Comparison of ENCODE assay signal across 15 cellular contexts in the genomic region with DNA sequence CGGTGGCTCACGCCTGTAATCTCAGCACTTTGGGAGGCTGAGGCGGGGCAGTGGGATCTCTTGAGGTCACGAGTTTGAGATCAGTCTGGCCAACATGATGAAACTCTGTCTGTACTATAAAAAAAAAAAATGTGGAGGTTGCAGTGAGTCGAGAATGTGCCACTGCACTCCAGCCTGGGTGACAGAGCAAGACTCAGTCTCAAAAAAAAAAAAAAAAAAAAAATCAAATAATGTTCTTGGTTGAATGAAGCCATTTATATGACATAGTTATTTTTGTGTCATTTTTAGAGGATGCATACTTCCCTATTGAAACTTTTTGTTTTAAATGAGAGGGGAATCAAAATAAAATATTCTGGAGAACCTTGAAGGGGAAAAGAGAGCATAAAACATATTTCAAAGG. TPM values are rescaled to one million over a fixed set of nuclear protein-coding genes. Genes with fewer than 3 reads are reported as not detected.
DNase-seq lines count a peak whose midpoint lies in the region; ATAC-seq, FAIRE-seq and TF ChIP-seq lines count a peak whose summit lies in the region.
"Had no signal": no experiment of that assay in that cellular context is flagged by ENCODE, and none has a peak within 500 bp of the region (broad histone marks: within the 10 kb centered on the region; RNA-seq: fewer than 3 reads in every experiment).

No MANE protein-coding gene starts in this region.

- RAD21 ChIA-PET in GM12878 (lab: Charles Lee; ENCODE audit: unreplicated experiment), result interaction anchor here (2.0 to 2.8 kb wide), 2 partner anchors 29 to 34 kb away, joined by 7 to 20 read pairs; a partner anchor contains a TSS

- CTCF ChIA-PET in GM12878 (lab: Yijun Ruan, JAX), result no interaction called here

- H3K4me2 ChIP-seq in OCI-LY3 (ENCODE audit: low read length), result 0 out of 2 replicates have a peak overlapping the region, but pooled peaks have one; percentile 41
- peak overlapping the region; percentile 69; the same call in 1 of the 2 replicates for H3K4me2 ChIP-seq in GM12878 (ENCODE audit: control insufficient read depth, insufficient read depth)

- POLR2A ChIA-PET in GM12878 (lab: Charles Lee), result interaction anchor here (3.4 kb wide), 1 partner anchor 34 kb away, joined by 19 read pairs; a partner anchor contains a TSS

- no peak for DNase-seq in activated T-cell treated with anti-CD3 and anti-CD28 coated beads, Interleukin-2, amount 50 U/mL, for 4 hours
- no peak for DNase-seq in activated T-cell treated with anti-CD3 and anti-CD28 coated beads, Interleukin-2, amount 50 U/mL, for 1 hour
- DNase-seq in GM12878 (ENCODE audit: low read depth, low spot score) (no peak), nephron progenitor cell (no peak), SKM-1 (lab: John Stamatoyannopoulos, UW; ENCODE audit: unreplicated experiment) (no peak), Kasumi-1 (lab: John Stamatoyannopoulos, UW) (no peak)
- no peak for DNase-seq in stimulated activated effector memory CD8-positive, alpha-beta T cell treated with anti-CD3 and anti-CD28 coated beads, Interleukin-12 subunit alpha, Interleukin-12 subunit beta, amount 100 ng/mL, for 72 hours (ENCODE audit: low spot score in 2 of 2)
- DNase-seq: cerebellar nuclear complex, foreskin fibroblast, NCI-H2107, NCI-H748 treated with DMSO at 0.1 percent for 48 hours, transverse colon had no signal

- no peak for TF ChIP-seq EP300 in GM12878 (IDR thresholded peaks at IDR 0.05; ENCODE audit: borderline replicate concordance in 1 of 2, control insufficient read depth in 1 of 2, low read depth in 2 of 2, low read length in 2 of 2)

- WGBS in GM12878 (ENCODE audit: insufficient coverage, insufficient replicate concordance, low lambda C conversion rate, missing lambda C conversion rate), result 71% methylated on average over 5 of the region's 5 CpGs

- ATAC-seq in activated T-cell treated with anti-CD3 and anti-CD28 coated beads, Interleukin-2, amount 50 U/mL, for 4 hours, result no peak
- ATAC-seq in GM12878, result no peak
- no peak for ATAC-seq in stimulated activated effector memory CD8-positive, alpha-beta T cell treated with anti-CD3 and anti-CD28 coated beads, Interleukin-12 subunit alpha, Interleukin-12 subunit beta, amount 100 ng/mL, for 72 hours

- H3K4me3 ChIP-seq in OCI-LY3 (ENCODE audit: low read length), result no peak overlapping the region
- H3K4me3 ChIP-seq in GM12878, result no peak overlapping the region
- H3K4me3 ChIP-seq: lung, transverse colon had no signal

- H3K9me3 ChIP-seq in OCI-LY3 (ENCODE audit: insufficient read depth, low read length) (no peaks in the 10 kb centered on the region), GM12878 (replicated peaks; ENCODE audit: control insufficient read depth, insufficient read depth, low read length) (no peaks in the 10 kb centered on the region)
- H3K9me3 ChIP-seq: transverse colon had no signal

- TF ChIP-seq CTCF in OCI-LY3 (IDR thresholded peaks at IDR 0.05; ENCODE audit: low read depth, low read length) (no peak), GM12878 (IDR thresholded peaks at IDR 0.05 in 2 of 3, conservative IDR thresholded peaks at IDR 0.05 in 1 of 3; ENCODE audit: control insufficient read depth in 2 of 3, extremely low read depth in 1 of 3, insufficient read depth in 1 of 3, low read depth in 3 of 3, low read length in 3 of 3) (no peak), nephron progenitor cell (IDR thresholded peaks at IDR 0.05) (no peak)

- no peak overlapping the region for H2AFZ ChIP-seq in OCI-LY3 (ENCODE audit: low read depth, low read length)
- no peak overlapping the region for H2AFZ ChIP-seq in GM12878 (ENCODE audit: control insufficient read depth, low read depth, low read length)

- FAIRE-seq in GM12878 (lab: Jason Lieb, UNC), result no peak
- FAIRE-seq: endometrium had no signal

- H3K36me3 Mint-ChIP-seq in activated T-cell treated with anti-CD3 and anti-CD28 coated beads, Interleukin-2, amount 50 U/mL, for 4 hours (ENCODE audit: insufficient read depth), result peaks cover 12% of the 10 kb centered on the region
- peaks cover 92% of the 10 kb centered on the region for H3K36me3 Mint-ChIP-seq in stimulated activated effector memory CD8-positive, alpha-beta T cell treated with anti-CD3 and anti-CD28 coated beads, Interleukin-12 subunit alpha, Interleukin-12 subunit beta, amount 100 ng/mL, for 72 hours
- H3K36me3 Mint-ChIP-seq in nephron progenitor cell (ENCODE audit: low read depth), result peaks cover 51% of the 10 kb centered on the region

- H3K9ac ChIP-seq in OCI-LY3 (ENCODE audit: low read length) (no peak overlapping the region), GM12878 (ENCODE audit: control insufficient read depth, insufficient read depth, low read length) (no peak overlapping the region)

- peaks cover 65% of the 10 kb centered on the region for H3K27me3 ChIP-seq in OCI-LY3 (ENCODE audit: low read depth, low read length)
- no peaks in the 10 kb centered on the region for H3K27me3 ChIP-seq in GM12878 (replicated peaks in 1 of 2; ENCODE audit: control insufficient read depth in 2 of 2, insufficient read depth in 2 of 2, low read length in 1 of 2)
- H3K27me3 ChIP-seq: transverse colon had no signal

- peaks cover 44% of the 10 kb centered on the region for H3K4me1 ChIP-seq in OCI-LY3 (ENCODE audit: low read length)
- H3K4me1 ChIP-seq in GM12878 (ENCODE audit: control insufficient read depth, insufficient read depth, low read length), result peaks cover 46% of the 10 kb centered on the region

- SMC1A ChIA-PET in GM12878 (lab: Charles Lee; ENCODE audit: uncharacterized antibody, unreplicated experiment), result interaction anchor here (6.0 kb wide), 1 partner anchor 31 kb away, joined by 75 read pairs; a partner anchor contains a TSS

- in situ Hi-C loops in GM12878 (cut with MboI), result no loop called here

- H3K9me3 Mint-ChIP-seq in activated T-cell treated with anti-CD3 and anti-CD28 coated beads, Interleukin-2, amount 50 U/mL, for 4 hours, result no peaks in the 10 kb centered on the region
- H3K9me3 Mint-ChIP-seq in stimulated activated effector memory CD8-positive, alpha-beta T cell treated with anti-CD3 and anti-CD28 coated beads, Interleukin-12 subunit alpha, Interleukin-12 subunit beta, amount 100 ng/mL, for 72 hours, result no peaks in the 10 kb centered on the region
- H3K9me3 Mint-ChIP-seq in nephron progenitor cell, result no peaks in the 10 kb centered on the region

- peak overlapping the region; percentile 75 for H3K27ac Mint-ChIP-seq in stimulated activated effector memory CD8-positive, alpha-beta T cell treated with anti-CD3 and anti-CD28 coated beads, Interleukin-12 subunit alpha, Interleukin-12 subunit beta, amount 100 ng/mL, for 72 hours
- no peak overlapping the region for H3K27ac Mint-ChIP-seq in nephron progenitor cell

- no peak for TF ChIP-seq RAD21 in GM12878 (IDR thresholded peaks at IDR 0.05; ENCODE audit: insufficient read depth, low read depth, low read length)

- no peak overlapping the region for H3K27ac ChIP-seq in OCI-LY3 (ENCODE audit: low read length)
- H3K27ac ChIP-seq in GM12878 (ENCODE audit: control insufficient read depth, insufficient read depth), result no peak overlapping the region; the same call in 1 of the 2 replicates

- intact Hi-C loops in GM12878 (cut with micrococcal nuclease; ENCODE audit: unreplicated experiment), result loop anchor here (2.0 kb wide), 1 partner anchor 29 kb away; no protein-coding TSS in a partner anchor

- H3K79me2 ChIP-seq in OCI-LY3 (ENCODE audit: low read length) (no peaks in the 10 kb centered on the region), GM12878 (ENCODE audit: control insufficient read depth, insufficient read depth, low read length) (peaks cover 6% of the 10 kb centered on the region)

- TF ChIP-seq POLR2A in GM12878 (IDR thresholded peaks at IDR 0.05; ENCODE audit: low read depth, low read length), result no peak

- H3K36me3 ChIP-seq in OCI-LY3 (replicated peaks; ENCODE audit: low read depth, low read length) (peaks cover 16% of the 10 kb centered on the region), GM12878 (ENCODE audit: control insufficient read depth in 2 of 2, insufficient read depth in 2 of 2, low read length in 1 of 2) (peaks cover 6 to 11% of the 10 kb centered on the region in 2 experiments)
- H3K36me3 ChIP-seq: transverse colon had no signal

- BruUV-seq in GM12878 (replicated peaks; lab: Mats Ljungman, UMichigan), result no TSS peak

- H3K4me3 Mint-ChIP-seq in activated T-cell treated with anti-CD3 and anti-CD28 coated beads, Interleukin-2, amount 50 U/mL, for 4 hours, result peak overlapping the region; percentile 24
- H3K4me3 Mint-ChIP-seq in stimulated activated effector memory CD8-positive, alpha-beta T cell treated with anti-CD3 and anti-CD28 coated beads, Interleukin-12 subunit alpha, Interleukin-12 subunit beta, amount 100 ng/mL, for 72 hours, result no peak overlapping the region
- H3K4me3 Mint-ChIP-seq in nephron progenitor cell, result no peak overlapping the region

- H4K20me1 ChIP-seq in OCI-LY3 (ENCODE audit: insufficient read depth, low read length) (peaks cover 35% of the 10 kb centered on the region), GM12878 (ENCODE audit: control insufficient read depth, insufficient read depth) (peaks cover 2% of the 10 kb centered on the region; the same call in 1 of the 2 replicates)

- H3K27me3 Mint-ChIP-seq in activated T-cell treated with anti-CD3 and anti-CD28 coated beads, Interleukin-2, amount 50 U/mL, for 4 hours (ENCODE audit: low read depth), result no peaks in the 10 kb centered on the region
- H3K27me3 Mint-ChIP-seq in nephron progenitor cell (ENCODE audit: low read depth, poor library complexity), result peaks cover 3% of the 10 kb centered on the region

- peaks cover 52% of the 10 kb centered on the region for H3K4me1 Mint-ChIP-seq in activated T-cell treated with anti-CD3 and anti-CD28 coated beads, Interleukin-2, amount 50 U/mL, for 4 hours (ENCODE audit: low read depth)
- peaks cover 52% of the 10 kb centered on the region for H3K4me1 Mint-ChIP-seq in stimulated activated effector memory CD8-positive, alpha-beta T cell treated with anti-CD3 and anti-CD28 coated beads, Interleukin-12 subunit alpha, Interleukin-12 subunit beta, amount 100 ng/mL, for 72 hours
- peaks cover 38% of the 10 kb centered on the region for H3K4me1 Mint-ChIP-seq in nephron progenitor cell

RNA-seq across cellular contexts. Expression of gene HMCES, which starts 3.1 kb away (rescaled TPM):
- total RNA-seq in activated T-cell treated with anti-CD3 and anti-CD28 coated beads, Interleukin-2, amount 50 U/mL, for 4 hours, result 10 to 100 TPM; 62.3 to 74.9 (median 68.6) TPM
- 10.9 and 12.1 TPM in 2 replicates for total RNA-seq in GM12878 (2013; cell fraction: nucleolus; rRNA removed)
- total RNA-seq in GM12878 (2014; rRNA removed) (16.7 and 22.7 TPM in 2 replicates), GM12878 (2014; rRNA removed; fragmentation: Illumina TruSeq; extraction: Trizol) (11.9 and 12.4 TPM in 2 replicates), GM12878 (2021) (25.5 and 33.4 TPM in 2 replicates)
- polyA plus RNA-seq in GM12878 (2011; ENCODE audit: low read depth), result 26.7 TPM
- polyA plus RNA-seq in GM12878 (2011; rRNA removed) (21.3 and 42.6 TPM in 2 replicates), GM12878 (2014; fragmentation: Illumina TruSeq; extraction: Trizol) (29.6 and 31.2 TPM in 2 replicates), GM12878 (2014; fragmentation: Nextera tagmentation; extraction: Ambion mirVana) (10 to 100 TPM; 17.2 to 18.5 TPM), GM12878 (2014; rRNA removed) (21.9 and 25.0 TPM in 2 replicates), GM12878 (2016; fragmentation: Nextera tagmentation; extraction: Ambion mirVana) (10 to 100 TPM; 45.3 to 49.8 TPM)
- polyA plus RNA-seq in GM12878 (2011; cell fraction: cytosol; rRNA removed), result 32.3 and 40.7 TPM in 2 replicates
- 25.4 and 27.4 TPM in 2 replicates for polyA plus RNA-seq in GM12878 (2011; cell fraction: nucleus; rRNA removed)
- polyA plus RNA-seq in GM12878 (2012), result 37.0 and 40.2 TPM in 2 replicates
- polyA minus RNA-seq in GM12878 (2011; rRNA and poly(A)+ RNA removed), result 18.5 and 21.4 TPM in 2 replicates
- 7.8 and 12.6 TPM in 2 replicates for polyA minus RNA-seq in GM12878 (2011; cell fraction: cytosol; rRNA and poly(A)+ RNA removed)
- 4.6 and 8.3 TPM in 2 replicates for polyA minus RNA-seq in GM12878 (2011; cell fraction: nucleus; rRNA and poly(A)+ RNA removed)

RNA-seq across cellular contexts. Expression of gene COPG1, which starts 32.3 kb away (rescaled TPM):
- total RNA-seq in activated T-cell treated with anti-CD3 and anti-CD28 coated beads, Interleukin-2, amount 50 U/mL, for 4 hours, result 100 to 1,000 TPM; 144 to 163 (median 151) TPM
- total RNA-seq in GM12878 (2013; cell fraction: nucleolus; rRNA removed), result 130 and 152 TPM in 2 replicates
- 106 and 118 TPM in 2 replicates for total RNA-seq in GM12878 (2014; rRNA removed)
- total RNA-seq in GM12878 (2014; rRNA removed; fragmentation: Illumina TruSeq; extraction: Trizol), result 80.5 and 87.2 TPM in 2 replicates
- total RNA-seq in GM12878 (2021), result 128 and 138 TPM in 2 replicates
- polyA plus RNA-seq in GM12878 (2011; ENCODE audit: low read depth), result 84.4 TPM
- 43.8 and 66.8 TPM in 2 replicates for polyA plus RNA-seq in GM12878 (2011; rRNA removed)
- 52.8 and 55.7 TPM in 2 replicates for polyA plus RNA-seq in GM12878 (2011; cell fraction: cytosol; rRNA removed)
- polyA plus RNA-seq in GM12878 (2011; cell fraction: nucleus; rRNA removed), result 110 and 115 TPM in 2 replicates
- polyA plus RNA-seq in GM12878 (2012), result 122 and 138 TPM in 2 replicates
- polyA plus RNA-seq in GM12878 (2014; fragmentation: Illumina TruSeq; extraction: Trizol), result 62.0 and 78.1 TPM in 2 replicates
- 100 to 1,000 TPM in 1 of 2 experiments, 10 to 100 TPM in 1; 54.8 to 102 TPM for polyA plus RNA-seq in GM12878 (2014; fragmentation: Nextera tagmentation; extraction: Ambion mirVana)
- polyA plus RNA-seq in GM12878 (2014; rRNA removed), result 61.7 and 77.7 TPM in 2 replicates
- 100 to 1,000 TPM; 131 to 143 TPM for polyA plus RNA-seq in GM12878 (2016; fragmentation: Nextera tagmentation; extraction: Ambion mirVana)
- polyA minus RNA-seq in GM12878 (2011; rRNA and poly(A)+ RNA removed), result 134 and 157 TPM in 2 replicates
- 54.0 and 57.0 TPM in 2 replicates for polyA minus RNA-seq in GM12878 (2011; cell fraction: cytosol; rRNA and poly(A)+ RNA removed)
- 63.6 and 90.8 TPM in 2 replicates for polyA minus RNA-seq in GM12878 (2011; cell fraction: nucleus; rRNA and poly(A)+ RNA removed)
